Comparison of ENCODE assay signal across 13 cellular contexts in the genomic region with DNA sequence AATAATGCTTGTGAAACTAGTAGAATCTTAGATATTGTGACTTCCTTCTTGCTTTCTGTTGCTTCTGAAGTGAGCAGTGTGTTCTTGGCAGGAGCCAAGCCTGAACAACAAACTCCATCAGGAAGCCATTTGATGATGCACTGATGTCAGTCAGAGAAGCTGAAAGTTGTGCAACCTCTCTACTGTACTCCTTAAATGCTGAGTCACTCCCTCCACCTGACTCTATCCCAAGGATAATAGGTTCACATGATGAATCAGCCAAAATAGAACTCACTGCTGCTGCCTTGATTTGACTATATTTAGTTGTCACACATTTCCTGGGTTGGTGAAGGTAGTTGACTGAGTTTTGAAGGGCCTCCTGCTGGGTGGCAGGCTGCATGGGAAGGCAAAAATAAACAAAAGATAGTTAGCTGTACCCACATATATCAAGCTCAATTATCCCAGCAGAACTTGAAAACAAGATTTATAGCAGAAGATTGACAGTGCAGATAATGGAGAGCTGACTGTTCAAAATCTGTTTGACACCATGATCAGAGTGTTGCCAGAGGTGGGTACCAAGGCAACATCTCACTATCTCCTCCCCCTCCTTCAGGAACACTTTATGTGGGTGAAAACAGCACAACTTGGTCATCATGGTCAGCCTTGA.
DNase-seq lines count a peak whose midpoint lies in the region; ATAC-seq and TF ChIP-seq lines count a peak whose summit lies in the region.
"Had no signal": no experiment of that assay in that cellular context is flagged by ENCODE, and none has a peak within 500 bp of the region (broad histone marks: within the 10 kb centered on the region; RNA-seq: fewer than 3 reads in every experiment).

No MANE protein-coding gene starts in this region.

- H3K4me2 ChIP-seq in PC-3 (ENCODE audit: low read length), result no peak overlapping the region

- H3K79me2 ChIP-seq in PC-3 (ENCODE audit: low read length), result no peaks in the 10 kb centered on the region

- ATAC-seq in PC-3 (peak; percentile 88), esophagus mucosa (peak; percentile 99), HG03442 (IDR thresholded peaks at IDR 0.05; ENCODE audit: unreplicated experiment) (no peak)
- ATAC-seq: natural killer cell had no signal

- no peak overlapping the region for H3K9ac ChIP-seq in PC-3 (ENCODE audit: low read length)

- no peak for TF ChIP-seq CTCF in PC-3 (conservative IDR thresholded peaks at IDR 0.05; ENCODE audit: low read depth, low read length)

- POLR2A ChIA-PET in PC-3 (lab: Charles Lee; ENCODE audit: unreplicated experiment), result interaction anchor here (0.5 kb wide), 1 partner anchor 31 kb away, joined by 3 read pairs; no protein-coding TSS in a partner anchor

- DNase-seq in DMS153 (lab: John Stamatoyannopoulos, UW) (peak; percentile 9), DMS153 treated with DMSO at 0.1 percent for 48 hours (lab: John Stamatoyannopoulos, UW; ENCODE audit: unreplicated experiment) (no peak), PC-3 (peak; percentile 92), skeletal muscle cell (ENCODE audit: low read depth) (peak; percentile 96), hippocampal formation (lab: John Stamatoyannopoulos, UW) (no peak), NCI-H2029 treated with DMSO at 0.1 percent for 48 hours (lab: John Stamatoyannopoulos, UW) (no peak)
- DNase-seq: cerebellar nuclear complex; natural killer cell; NCI-H748 treated with DMSO at 0.1 percent for 48 hours; stimulated activated CD4-positive, alpha-beta T cell treated with anti-CD3 and anti-CD28 coated beads, Interleukin-4, amount 100 ng/mL, for 1 hour had no signal

- no peaks in the 10 kb centered on the region for H4K20me1 ChIP-seq in PC-3 (ENCODE audit: low read length)

- peak overlapping the region; percentile 55 for H3K27ac ChIP-seq in PC-3 (ENCODE audit: low read length)
- H3K27ac ChIP-seq: 22Rv1 had no signal

- intact Hi-C loops in PC-3 (cut with micrococcal nuclease), result no loop called here

- H3K36me3 ChIP-seq in PC-3 (ENCODE audit: low read depth, low read length), result no peaks in the 10 kb centered on the region

- CTCF ChIA-PET in PC-3 (lab: Charles Lee), result no interaction called here

- H2AFZ ChIP-seq in PC-3 (ENCODE audit: low read length), result peak overlapping the region; percentile 16; the same call in 1 of the 2 replicates

- no peaks in the 10 kb centered on the region for H3K9me3 ChIP-seq in PC-3 (ENCODE audit: low read length)

- no peaks in the 10 kb centered on the region for H3K27me3 ChIP-seq in PC-3 (ENCODE audit: low read length)

- BruUV-seq in PC-3 (replicated peaks; lab: Mats Ljungman, UMichigan), result no TSS peak

- H3K4me3 ChIP-seq in PC-3 (ENCODE audit: low read length) (no peak overlapping the region), skeletal muscle cell (ENCODE audit: low read depth, low read length) (no peak overlapping the region)

- H3F3A ChIP-seq in PC-3 (ENCODE audit: low read length, unreplicated experiment), result no peaks in the 10 kb centered on the region

- H3K9me2 ChIP-seq in PC-3 (replicated peaks; ENCODE audit: low read length), result no peaks in the 10 kb centered on the region

- H3K4me1 ChIP-seq in PC-3 (ENCODE audit: insufficient read depth, low read length), result peaks cover 18% of the 10 kb centered on the region

Comparison
In these comparisons a context has a peak if more than half of its experiments do, and no peak if none do; other contexts are left out.
1. DNase-seq: peak in DMS153 (single experiment), PC-3 (single experiment) and skeletal muscle cell (single experiment); none in DMS153 treated with DMSO at 0.1 percent for 48 hours (single experiment), hippocampal formation (0 of 2) and NCI-H2029 treated with DMSO at 0.1 percent for 48 hours (single experiment).